2 cellular contexts compared by ENCODE assay signal in genomic region chr3:88809993-88810392, GRCh38.
TF ChIP-seq lines count a peak whose summit lies in the region.

No MANE protein-coding gene starts in this region.

TF ChIP-seq in IMR-90, 13 proteins besides CTCF, POLR2A, EP300 and RAD21:
- no peak for TF ChIP-seq USF2 (IDR thresholded peaks at IDR 0.05; ENCODE audit: low read depth, low read length)
- TF ChIP-seq MXI1 (IDR thresholded peaks at IDR 0.05; ENCODE audit: borderline replicate concordance, low read depth, low read length) = no peak
- no peak for TF ChIP-seq ELK1 (IDR thresholded peaks at IDR 0.05; ENCODE audit: borderline replicate concordance, low read depth, low read length)
- TF ChIP-seq SMC3 (IDR thresholded peaks at IDR 0.05; ENCODE audit: low read depth, low read length) = no peak
- TF ChIP-seq NFE2L2 (IDR thresholded peaks at IDR 0.05; ENCODE audit: low read depth, low read length) = no peak
- TF ChIP-seq RFX5 (IDR thresholded peaks at IDR 0.05; ENCODE audit: low read depth, low read length) = no peak
- no peak for TF ChIP-seq BHLHE40 (IDR thresholded peaks at IDR 0.05; ENCODE audit: low read depth, low read length)
- TF ChIP-seq CHD1 (IDR thresholded peaks at IDR 0.05; ENCODE audit: low read depth, low read length) = no peak
- TF ChIP-seq MAFK (IDR thresholded peaks at IDR 0.05; ENCODE audit: low read depth, low read length) = no peak
- no peak for TF ChIP-seq RCOR1 (IDR thresholded peaks at IDR 0.05; ENCODE audit: insufficient replicate concordance, low read length)
- no peak for TF ChIP-seq CEBPB (IDR thresholded peaks at IDR 0.05; ENCODE audit: low read depth, low read length)
- no peak for TF ChIP-seq FOS (IDR thresholded peaks at IDR 0.05; ENCODE audit: low read depth, low read length)
- no peak for TF ChIP-seq MAZ (IDR thresholded peaks at IDR 0.05; ENCODE audit: borderline replicate concordance, low read depth, low read length)

TF ChIP-seq in HepG2, 621 proteins besides CTCF, POLR2A, EP300 and RAD21:
- TF ChIP-seq JARID2 (CRISPR knock-in tag; IDR thresholded peaks at IDR 0.05; ENCODE audit: insufficient replicate concordance) = no peak
- no peak for TF ChIP-seq AFF4 (CRISPR knock-in tag; IDR thresholded peaks at IDR 0.05)
- TF ChIP-seq FOSL1 (CRISPR knock-in tag; IDR thresholded peaks at IDR 0.05; ENCODE audit: borderline replicate concordance) = no peak
- TF ChIP-seq ZNF12 (CRISPR knock-in tag; IDR thresholded peaks at IDR 0.05) = no peak
- TF ChIP-seq PREB (CRISPR knock-in tag; IDR thresholded peaks at IDR 0.05) = no peak
- TF ChIP-seq PHB2 (IDR thresholded peaks at IDR 0.05; ENCODE audit: partially characterized antibody) = no peak
- no peak for TF ChIP-seq ZBTB8A (CRISPR knock-in tag; IDR thresholded peaks at IDR 0.05; ENCODE audit: borderline replicate concordance, low read depth)
- no peak for TF ChIP-seq SNAPC2 (CRISPR knock-in tag; IDR thresholded peaks at IDR 0.05)
- no peak for TF ChIP-seq SSRP1 (CRISPR knock-in tag; IDR thresholded peaks at IDR 0.05)
- no peak for TF ChIP-seq XBP1 (CRISPR knock-in tag; IDR thresholded peaks at IDR 0.05)
- TF ChIP-seq MIER2 (CRISPR knock-in tag; IDR thresholded peaks at IDR 0.05) = no peak
